ENCODE assay signal across 1 cellular context in genomic region chr9:137760426-137760825, GRCh38.
TF ChIP-seq lines count a peak whose summit lies in the region.

No MANE protein-coding gene starts in this region.

TF ChIP-seq in IMR-90, 13 proteins besides CTCF, POLR2A, EP300 and RAD21:
- TF ChIP-seq USF2 (IDR thresholded peaks at IDR 0.05; ENCODE audit: low read depth, low read length): no peak
